Comparison of ENCODE assay signal across 10 cellular contexts in genomic region chr13:104318121-104318520, GRCh38.
DNase-seq lines count a peak whose midpoint lies in the region; ATAC-seq and TF ChIP-seq lines count a peak whose summit lies in the region.
"Had no signal": no experiment of that assay in that cellular context is flagged by ENCODE, and none has a peak within 500 bp of the region (broad histone marks: within the 10 kb centered on the region; RNA-seq: fewer than 3 reads in every experiment).

No MANE protein-coding gene starts in this region.

- no peaks in the 10 kb centered on the region for H3K36me3 Mint-ChIP-seq in activated T-cell treated with anti-CD3 and anti-CD28 coated beads, Interleukin-2, amount 50 U/mL, for 72 hours (ENCODE audit: insufficient read depth in 2 of 2)

- no peaks in the 10 kb centered on the region for H3K27me3 Mint-ChIP-seq in activated T-cell treated with anti-CD3 and anti-CD28 coated beads, Interleukin-2, amount 50 U/mL, for 72 hours (ENCODE audit: low read depth)
- H3K27me3 Mint-ChIP-seq: B cell had no signal

- TF ChIP-seq POLR2A in adrenal gland (IDR thresholded peaks at IDR 0.05) = no peak

- H3K4me1 ChIP-seq in heart right ventricle = peaks cover 0 to 4% (median 0%) of the 10 kb centered on the region in 9 donors
- H3K4me1 ChIP-seq in adrenal gland (replicated peaks in 1 of 2) = no peaks in the 10 kb centered on the region

- peak in 7 of 9 donors; percentile 8 to 55 (median 48) for TF ChIP-seq CTCF in heart right ventricle (IDR thresholded peaks at IDR 0.05)
- TF ChIP-seq CTCF in adrenal gland (IDR thresholded peaks at IDR 0.05) = peak in 3 of 6 experiments; percentile 3 to 30 (median 16)

- H3K27ac ChIP-seq in heart right ventricle (no peak overlapping the region), adrenal gland (no peak overlapping the region)

- H3K9me3 ChIP-seq in heart right ventricle = no peaks in the 10 kb centered on the region
- no peaks in the 10 kb centered on the region for H3K9me3 ChIP-seq in adrenal gland (replicated peaks in 1 of 3)

- H3K9me3 Mint-ChIP-seq in activated T-cell treated with anti-CD3 and anti-CD28 coated beads, Interleukin-2, amount 50 U/mL, for 72 hours = peaks cover 1 to 7% of the 10 kb centered on the region in 2 donors

- H3K27me3 ChIP-seq in heart right ventricle = no peaks in the 10 kb centered on the region
- no peaks in the 10 kb centered on the region for H3K27me3 ChIP-seq in adrenal gland

- intact Hi-C loops in heart right ventricle (cut with DNase I) (no loop called here), left cardiac atrium (cut with DNase I) (no loop called here), adrenal gland (cut with DNase I) (no loop called here)

- no peak overlapping the region for H3K27ac Mint-ChIP-seq in activated T-cell treated with anti-CD3 and anti-CD28 coated beads, Interleukin-2, amount 50 U/mL, for 72 hours
- H3K27ac Mint-ChIP-seq: activated T-helper 2 cell treated with anti-CD3 and anti-CD28 coated beads, Interferon-gamma antibody, Interleukin-2, Interleukin-4, amounts not matched to agents 10 μg/mL and 5 μg/mL and 100 μg/mL, durations not matched to agents 14 hours and 24 hours and 36 hours; B cell had no signal

- H3K36me3 ChIP-seq in heart right ventricle = no peaks in the 10 kb centered on the region
- H3K36me3 ChIP-seq in adrenal gland (replicated peaks in 1 of 2) = no peaks in the 10 kb centered on the region

- no peaks in the 10 kb centered on the region for H3K4me1 Mint-ChIP-seq in activated T-cell treated with anti-CD3 and anti-CD28 coated beads, Interleukin-2, amount 50 U/mL, for 72 hours (ENCODE audit: low read depth)
- H3K4me1 Mint-ChIP-seq: B cell had no signal

- 3 to 4% methylated on average over 1 of the region's 1 CpG for WGBS in heart right ventricle, 2 donors
- WGBS in adrenal gland, 4 donors = 8 to 13% (median 11%) methylated on average over 1 of the region's 1 CpG

- in situ Hi-C loops in SK-MEL-5 (cut with HindIII; ENCODE audit: low pct_unique_long_range_greater_than_20kb, low sequenced_read_pairs) = no loop called here

- no peak overlapping the region for H3K4me3 Mint-ChIP-seq in activated T-cell treated with anti-CD3 and anti-CD28 coated beads, Interleukin-2, amount 50 U/mL, for 72 hours
- H3K4me3 Mint-ChIP-seq: B cell had no signal

- peak in 1 of 8 donors; percentile 49 for ATAC-seq in heart right ventricle
- no peak for ATAC-seq in left cardiac atrium
- ATAC-seq in HG02623 (IDR thresholded peaks at IDR 0.05; ENCODE audit: unreplicated experiment) = no peak
- no peak for ATAC-seq in activated T-cell treated with anti-CD3 and anti-CD28 coated beads, Interleukin-2, amount 50 U/mL, for 72 hours (replicated peaks in 1 of 2)

- H3K4me3 ChIP-seq in heart right ventricle (no peak overlapping the region), adrenal gland (no peak overlapping the region)

- DNase-seq in heart right ventricle = no peak
- DNase-seq in left cardiac atrium = no peak
- DNase-seq in SK-MEL-5 (ENCODE audit: low read depth, low spot score) = peak; percentile 54
- peak; percentile 16 for DNase-seq in foreskin melanocyte
- peak; percentile 62 for DNase-seq in superior temporal gyrus (ENCODE audit: extremely low spot score)
- no peak for DNase-seq in adrenal gland
- no peak for DNase-seq in activated T-cell treated with anti-CD3 and anti-CD28 coated beads, Interleukin-2, amount 50 U/mL, for 72 hours

Comparison
In these comparisons a context has a peak if more than half of its experiments do, and no peak if none do; other contexts are left out.
1. DNase-seq: peak in SK-MEL-5 (single experiment), foreskin melanocyte (single experiment) and superior temporal gyrus (single experiment); none in heart right ventricle (0 of 2), left cardiac atrium (single experiment), adrenal gland (0 of 7) and activated T-cell treated with anti-CD3 and anti-CD28 coated beads, Interleukin-2, amount 50 U/mL, for 72 hours (0 of 2).